In genomic region chr14:102862154-102862772, GRCh38 we compare ENCODE assay signal across 20 cellular contexts.
"Had no signal": no experiment of that assay in that cellular context is flagged by ENCODE, and none has a peak within 500 bp of the region (broad histone marks: within the 10 kb centered on the region; RNA-seq: fewer than 3 reads in every experiment).

No MANE protein-coding gene starts in this region.

- H3K36me3 ChIP-seq: gastroesophageal sphincter, neural progenitor cell, ovary, right atrium auricular region, sigmoid colon, suprapubic skin, thyroid gland, upper lobe of left lung, uterus had no signal

- H3K27ac ChIP-seq: gastroesophageal sphincter, neural progenitor cell, ovary, right atrium auricular region, sigmoid colon, skin epidermis, suprapubic skin, thyroid gland, upper lobe of left lung, uterus had no signal

- H3K9ac ChIP-seq: neural progenitor cell had no signal

- H3K4me3 ChIP-seq: gastroesophageal sphincter, lung, neural progenitor cell, ovary, right atrium auricular region, sigmoid colon, skin epidermis, suprapubic skin, thyroid gland, upper lobe of left lung, uterus had no signal

- H3K27ac Mint-ChIP-seq: natural killer cell treated with Interleukin-12 subunit alpha and Interleukin-12 subunit beta and Interleukin-15 and Interleukin-18, amount 100 ng/mL, for 72 hours; neural progenitor cell had no signal

- DNase-seq: effector CD4-positive, alpha-beta T cell; foreskin fibroblast; glutamatergic neuron; islet precursor cell; left ventricle myocardium superior; nucleus accumbens; ovary; sigmoid colon; stimulated activated CD4-positive, alpha-beta T cell treated with anti-CD3 and anti-CD28 coated beads, Interleukin-12 subunit alpha, Interleukin-12 subunit beta, amount 100 ng/mL, for 4 hours; stimulated activated naive CD4-positive, alpha-beta T cell; thyroid gland; upper lobe of left lung; uterus had no signal

- H3K4me1 Mint-ChIP-seq: neural progenitor cell had no signal

- H3K4me3 Mint-ChIP-seq: natural killer cell treated with Interleukin-12 subunit alpha and Interleukin-12 subunit beta and Interleukin-15 and Interleukin-18, amount 100 ng/mL, for 72 hours; neural progenitor cell had no signal

- H3K4me1 ChIP-seq: gastroesophageal sphincter, neural progenitor cell, right atrium auricular region, sigmoid colon, uterus had no signal

- H3K27me3 ChIP-seq: gastroesophageal sphincter, neural progenitor cell, ovary, right atrium auricular region, sigmoid colon, suprapubic skin, thyroid gland, upper lobe of left lung, uterus had no signal

- H3K27me3 Mint-ChIP-seq: natural killer cell treated with Interleukin-12 subunit alpha and Interleukin-12 subunit beta and Interleukin-15 and Interleukin-18, amount 100 ng/mL, for 72 hours had no signal

- H3K9me3 ChIP-seq: ovary, suprapubic skin, thyroid gland had no signal

- ATAC-seq: gastroesophageal sphincter; left ventricle myocardium superior; natural killer cell treated with Interleukin-12 subunit alpha and Interleukin-12 subunit beta and Interleukin-15 and Interleukin-18, amount 100 ng/mL, for 72 hours had no signal
